In the genomic region with DNA sequence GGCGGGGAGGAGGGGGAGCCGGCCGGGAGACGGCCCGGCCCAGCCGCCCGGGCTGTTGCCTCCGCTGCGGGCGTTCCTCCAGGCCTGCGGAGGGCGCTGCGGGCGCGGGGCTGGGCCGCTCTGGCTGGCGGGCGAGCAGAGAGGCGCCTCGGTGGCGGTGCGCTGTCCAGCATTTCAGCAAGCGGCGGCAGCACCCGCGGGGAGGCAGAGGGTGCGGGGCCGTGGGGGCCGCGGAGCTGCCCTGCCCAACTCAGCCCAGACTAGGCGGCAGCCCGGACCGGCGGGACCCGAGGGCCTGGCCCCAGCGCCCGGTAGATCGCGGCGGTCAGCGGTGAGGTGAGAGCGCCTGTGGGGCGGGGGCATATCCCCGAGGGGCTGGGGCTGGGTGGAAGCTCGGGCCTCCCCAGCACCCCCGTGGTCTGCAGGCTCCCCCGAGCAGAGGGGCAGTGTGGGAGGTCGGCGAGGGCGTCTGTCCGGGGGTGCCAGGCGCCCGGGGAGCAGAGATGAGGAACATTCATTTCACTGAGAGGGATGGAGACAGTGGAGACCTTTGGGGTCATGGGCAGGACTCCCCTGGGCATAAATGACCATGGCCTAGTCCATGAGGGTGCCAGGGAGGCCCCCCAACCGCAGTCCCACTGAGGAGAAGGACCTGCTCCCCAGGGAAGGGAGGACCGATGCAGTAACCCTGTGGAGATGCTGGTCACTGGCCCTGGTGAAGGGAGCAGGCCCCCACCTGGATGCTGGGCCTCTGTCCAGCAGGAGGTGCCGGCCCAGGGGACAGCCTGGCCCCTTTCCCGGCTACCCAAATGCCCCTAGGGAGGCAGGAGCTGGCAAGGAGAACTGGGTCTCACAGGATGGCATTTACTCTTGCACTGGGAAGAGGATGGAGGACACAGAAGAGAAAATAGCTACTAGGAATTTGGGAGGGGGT, we compare ENCODE assay signal across 8 cellular contexts. TPM values are rescaled to one million over a fixed set of nuclear protein-coding genes. Genes with fewer than 3 reads are reported as not detected.
DNase-seq lines count a peak whose midpoint lies in the region; ATAC-seq and TF ChIP-seq lines count a peak whose summit lies in the region.

A gene with protein sequence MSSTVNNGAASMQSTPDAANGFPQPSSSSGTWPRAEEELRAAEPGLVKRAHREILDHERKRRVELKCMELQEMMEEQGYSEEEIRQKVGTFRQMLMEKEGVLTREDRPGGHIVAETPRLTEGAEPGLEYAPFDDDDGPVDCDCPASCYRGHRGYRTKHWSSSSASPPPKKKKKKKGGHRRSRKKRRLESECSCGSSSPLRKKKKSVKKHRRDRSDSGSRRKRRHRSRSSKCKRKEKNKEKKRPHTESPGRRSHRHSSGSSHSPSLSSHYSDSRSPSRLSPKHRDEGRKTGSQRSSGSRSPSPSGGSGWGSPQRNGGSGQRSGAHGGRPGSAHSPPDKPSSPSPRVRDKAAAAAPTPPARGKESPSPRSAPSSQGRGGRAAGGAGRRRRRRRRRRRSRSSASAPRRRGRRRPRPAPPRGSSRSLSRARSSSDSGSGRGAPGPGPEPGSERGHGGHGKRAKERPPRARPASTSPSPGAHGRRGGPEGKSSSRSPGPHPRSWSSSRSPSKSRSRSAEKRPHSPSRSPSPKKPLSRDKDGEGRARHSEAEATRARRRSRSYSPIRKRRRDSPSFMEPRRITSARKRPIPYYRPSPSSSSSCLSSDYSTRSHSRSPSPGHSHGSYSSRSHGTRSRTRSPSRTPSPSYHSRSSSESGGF (plus strand): TSS at position 165 of the 934 bp plus-strand sequence. CDS start 33,171 bp downstream, outside the sequence.

- H3K9me3 ChIP-seq in ectodermal cell (ENCODE audit: control insufficient read depth, low read length) (no peaks in the 10 kb centered on the region), lower lobe of right lung (no peaks in the 10 kb centered on the region)

- intact Hi-C loops in activated CD8-positive, alpha-beta T cell treated with anti-CD3 and anti-CD28 coated beads for 36 hours (cut with micrococcal nuclease): no loop called here
- intact Hi-C loops in lower lobe of right lung (cut with DNase I): no loop called here

- TF ChIP-seq CTCF in GM12865 (IDR thresholded peaks at IDR 0.05; ENCODE audit: insufficient read depth, low read depth, low read length, missing control alignments): peak; percentile 71
- peak; percentile 73 for TF ChIP-seq CTCF in activated CD8-positive, alpha-beta T cell treated with anti-CD3 and anti-CD28 coated beads for 36 hours (IDR thresholded peaks at IDR 0.05)
- TF ChIP-seq CTCF in lower lobe of right lung (IDR thresholded peaks at IDR 0.05): peak; percentile 56

- WGBS in ectodermal cell, 2 experiments: 3% methylated on average over 56 to 57 of the region's 57 CpGs

- H3K36me3 Mint-ChIP-seq in activated CD8-positive, alpha-beta T cell treated with anti-CD3 and anti-CD28 coated beads for 36 hours (ENCODE audit: low read depth): no peaks in the 10 kb centered on the region

- H3K4me3 ChIP-seq in GM12865 (ENCODE audit: low read depth, low read length) (no peak within 1 kb of the TSS), ectodermal cell (ENCODE audit: insufficient read depth, low read depth, low read length) (peak within 1 kb of the TSS; percentile 22), lower lobe of right lung (no peak within 1 kb of the TSS)

- H3K4me1 ChIP-seq in ectodermal cell (ENCODE audit: control insufficient read depth, insufficient read depth, low read length) (peaks cover 12% of the 10 kb centered on the region), lower lobe of right lung (no peaks in the 10 kb centered on the region)

- H3K36me3 ChIP-seq in ectodermal cell (ENCODE audit: control insufficient read depth, insufficient read depth, low read length) (no peaks in the 10 kb centered on the region), lower lobe of right lung (no peaks in the 10 kb centered on the region)

- DNase-seq in GM12865 (ENCODE audit: low read depth) (peak; percentile 81), NCI-H774 (lab: John Stamatoyannopoulos, UW) (peak; percentile 82), lower lobe of right lung (peak; percentile 85)
- DNase-seq in activated CD8-positive, alpha-beta T cell treated with anti-CD3 and anti-CD28 coated beads for 36 hours: peak; percentile 84
- DNase-seq in stimulated activated CD4-positive, alpha-beta T cell treated with anti-CD3 and anti-CD28 coated beads, TNF-alpha, amount 100 ng/mL, for 4 hours (ENCODE audit: low read depth in 3 of 3): peak; percentile 59 to 75 (median 62)

- POLR2A ChIA-PET in activated CD8-positive, alpha-beta T cell treated with anti-CD3 and anti-CD28 coated beads for 36 hours (lab: Charles Lee): no interaction called here

- H3K27ac Mint-ChIP-seq in activated CD8-positive, alpha-beta T cell treated with anti-CD3 and anti-CD28 coated beads for 36 hours: no peak within 1 kb of the TSS

- peaks cover 6% of the 10 kb centered on the region for H3K27me3 ChIP-seq in ectodermal cell (ENCODE audit: control insufficient read depth, insufficient read depth, low read length, poor library complexity, severe bottlenecking)
- peaks cover 39% of the 10 kb centered on the region for H3K27me3 ChIP-seq in lower lobe of right lung (ENCODE audit: low read depth)

- peaks cover 23% of the 10 kb centered on the region for H3K27me3 Mint-ChIP-seq in activated CD8-positive, alpha-beta T cell treated with anti-CD3 and anti-CD28 coated beads for 36 hours

- no peak within 1 kb of the TSS for H3K27ac ChIP-seq in ectodermal cell (ENCODE audit: insufficient read depth, low read depth, low read length, poor library complexity, severe bottlenecking)
- no peak within 1 kb of the TSS for H3K27ac ChIP-seq in lower lobe of right lung

- no peak within 1 kb of the TSS for H3K4me3 Mint-ChIP-seq in activated CD8-positive, alpha-beta T cell treated with anti-CD3 and anti-CD28 coated beads for 36 hours

- H3K9me3 Mint-ChIP-seq in activated CD8-positive, alpha-beta T cell treated with anti-CD3 and anti-CD28 coated beads for 36 hours: no peaks in the 10 kb centered on the region

- no peaks in the 10 kb centered on the region for H3K4me1 Mint-ChIP-seq in activated CD8-positive, alpha-beta T cell treated with anti-CD3 and anti-CD28 coated beads for 36 hours (ENCODE audit: low read depth)

- CTCF ChIA-PET in activated CD8-positive, alpha-beta T cell treated with anti-CD3 and anti-CD28 coated beads for 36 hours (lab: Charles Lee): interaction anchor here (0.6 to 2.0 kb wide), 9 partner anchors 17 to 1138 kb away, joined by 3 to 8 read pairs (median 3); no protein-coding TSS in a partner anchor

- ATAC-seq in HG03521 (IDR thresholded peaks at IDR 0.05; ENCODE audit: unreplicated experiment) (peak; percentile 90), lower lobe of right lung (peak; percentile 94 to 96), GM21360 (IDR thresholded peaks at IDR 0.05; ENCODE audit: unreplicated experiment) (no peak)
- ATAC-seq in activated CD8-positive, alpha-beta T cell treated with anti-CD3 and anti-CD28 coated beads for 36 hours: peak; percentile 99

RNA-seq across cellular contexts. Expression of the gene that starts here (rescaled TPM):
- total RNA-seq in activated CD8-positive, alpha-beta T cell treated with anti-CD3 and anti-CD28 coated beads for 36 hours: not detected
- polyA plus RNA-seq in ectodermal cell (2013, experiment 1 of 4): 5.1 TPM
- polyA plus RNA-seq in ectodermal cell (2013, experiment 2 of 4): 5.7 TPM
- 6.0 TPM for polyA plus RNA-seq in ectodermal cell (2013, experiment 3 of 4)
- polyA plus RNA-seq in ectodermal cell (2013, experiment 4 of 4): 4.8 TPM
- total RNA-seq in lower lobe of right lung: 0.86 TPM

Comparison
In these comparisons a context has a peak if more than half of its experiments do, and no peak if none do; other contexts are left out.
1. Peak in DNase-seq and ATAC-seq in activated CD8-positive, alpha-beta T cell treated with anti-CD3 and anti-CD28 coated beads for 36 hours; RNA of the gene not detected or under 1 TPM.
2. Peak in DNase-seq and ATAC-seq in lower lobe of right lung; RNA of the gene not detected or under 1 TPM.